ENCODE assay signal across 13 cellular contexts in the genomic region with DNA sequence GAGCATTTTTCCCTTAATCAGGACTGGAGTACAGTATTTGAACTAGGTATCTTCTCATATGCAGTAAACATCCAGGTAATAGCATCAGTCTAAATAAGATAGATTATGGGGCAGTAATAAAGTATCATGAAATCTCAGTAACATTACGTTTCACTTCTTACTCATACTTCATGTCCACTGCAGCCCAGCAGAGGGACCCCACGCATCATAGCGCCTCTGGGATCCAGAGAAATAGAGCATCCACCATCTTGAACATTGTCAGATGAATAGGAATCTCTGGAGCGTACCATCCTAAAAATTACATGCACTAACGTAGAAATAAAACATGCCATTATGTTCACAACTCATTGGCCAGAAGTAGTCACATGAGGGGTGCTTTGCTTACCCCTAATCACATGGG.
DNase-seq lines count a peak whose midpoint lies in the region; ATAC-seq and TF ChIP-seq lines count a peak whose summit lies in the region.
"Had no signal": no experiment of that assay in that cellular context is flagged by ENCODE, and none has a peak within 500 bp of the region (broad histone marks: within the 10 kb centered on the region; RNA-seq: fewer than 3 reads in every experiment).

No MANE protein-coding gene starts in this region.

- no peak overlapping the region for H3K27ac ChIP-seq in HEK293 (ENCODE audit: extremely low read depth, low read depth, low read length)
- no peak overlapping the region for H3K27ac ChIP-seq in Panc1 (ENCODE audit: low read length)
- no peak overlapping the region for H3K27ac ChIP-seq in hepatocyte
- H3K27ac ChIP-seq in CD8-positive, alpha-beta T cell (ENCODE audit: low read depth, low read length), result no peak overlapping the region

- CTCF ChIA-PET in HEK293 (lab: Yijun Ruan, JAX), result interaction anchor here (0.6 to 0.7 kb wide), 4 partner anchors 9 to 433 kb away, joined by 3 to 6 read pairs (median 4); no protein-coding TSS in a partner anchor
- CTCF ChIA-PET in Panc1 (lab: Charles Lee), result no interaction called here
- CTCF ChIA-PET in CD8-positive, alpha-beta T cell (lab: Charles Lee), result no interaction called here

- H3K9me3 ChIP-seq in HEK293 (ENCODE audit: control insufficient read depth, insufficient read depth, low read depth, low read length), result no peaks in the 10 kb centered on the region
- H3K9me3 ChIP-seq in Panc1 (ENCODE audit: control insufficient read depth, insufficient read depth, low read depth, low read length), result no peaks in the 10 kb centered on the region
- H3K9me3 ChIP-seq in hepatocyte (ENCODE audit: low read depth), result no peaks in the 10 kb centered on the region
- H3K9me3 ChIP-seq in CD8-positive, alpha-beta T cell (ENCODE audit: low read length), result no peaks in the 10 kb centered on the region

- H3K4me3 Mint-ChIP-seq in CD8-positive, alpha-beta T cell, result no peak overlapping the region
- H3K4me3 Mint-ChIP-seq: CD4-positive, alpha-beta T cell; natural killer cell treated with Interleukin-12 subunit alpha and Interleukin-12 subunit beta and Interleukin-15 and Interleukin-18, amount 100 ng/mL, for 72 hours; stimulated activated naive CD8-positive, alpha-beta T cell treated with anti-CD3 and anti-CD28 coated beads, Interleukin-15, amount 100 ng/mL, for 72 hours; T-helper 1 cell treated with Interleukin-12 subunit alpha and Interleukin-12 subunit beta and Interleukin-4 antibody, amounts not matched to agents 30 μg/mL and 1 μg/mL, for 36 hours had no signal

- no peaks in the 10 kb centered on the region for H3K79me2 ChIP-seq in hepatocyte

- H3K27me3 Mint-ChIP-seq in CD8-positive, alpha-beta T cell (ENCODE audit: low read depth), result no peaks in the 10 kb centered on the region
- H3K27me3 Mint-ChIP-seq: CD4-positive, alpha-beta T cell; natural killer cell treated with Interleukin-12 subunit alpha and Interleukin-12 subunit beta and Interleukin-15 and Interleukin-18, amount 100 ng/mL, for 72 hours; stimulated activated naive CD8-positive, alpha-beta T cell treated with anti-CD3 and anti-CD28 coated beads, Interleukin-15, amount 100 ng/mL, for 72 hours had no signal

- WGBS in hepatocyte (ENCODE audit: low lambda C conversion rate, missing lambda C conversion rate), result 69% methylated on average over 5 of the region's 5 CpGs

- POLR2A ChIA-PET in HEK293 (lab: Yijun Ruan, JAX), result no interaction called here
- POLR2A ChIA-PET in Panc1 (lab: Charles Lee), result no interaction called here
- POLR2A ChIA-PET in CD8-positive, alpha-beta T cell (lab: Charles Lee), result no interaction called here

- in situ Hi-C loops in ACHN (cut with HindIII; ENCODE audit: low pct_ligation_motif_present, low pct_unique_long_range_greater_than_20kb, low sequenced_read_pairs), result no loop called here
- in situ Hi-C loops in Panc1 (cut with HindIII; ENCODE audit: low pct_unique_long_range_greater_than_20kb, low sequenced_read_pairs), result no loop called here

- DNase-seq in ACHN (peak; percentile 6), Panc1 (ENCODE audit: low read depth, low spot score) (no peak), hepatocyte (ENCODE audit: low spot score) (no peak), GOT3 (lab: John Stamatoyannopoulos, UW) (no peak), cerebellum (ENCODE audit: low spot score) (no peak)
- DNase-seq in activated naive CD4-positive, alpha-beta T cell treated with anti-CD3 and anti-CD28 coated beads, Interleukin-2, amount 50 U/mL, for 16 hours, result no peak
- DNase-seq in CD8-positive, alpha-beta T cell, result no peak
- DNase-seq: CD4-positive, alpha-beta T cell; NCI-H510A; stimulated activated naive CD8-positive, alpha-beta T cell treated with anti-CD3 and anti-CD28 coated beads, Interleukin-15, amount 100 ng/mL, for 72 hours had no signal

- H4K20me1 ChIP-seq in hepatocyte (ENCODE audit: insufficient read depth, poor library complexity, severe bottlenecking), result no peaks in the 10 kb centered on the region

- H3K27me3 ChIP-seq in Panc1 (ENCODE audit: control insufficient read depth, insufficient read depth, low read length) (no peaks in the 10 kb centered on the region), hepatocyte (no peaks in the 10 kb centered on the region)
- no peaks in the 10 kb centered on the region for H3K27me3 ChIP-seq in CD8-positive, alpha-beta T cell (ENCODE audit: insufficient read depth, low read length)

- no peak overlapping the region for H2AFZ ChIP-seq in hepatocyte

- no peak overlapping the region for H3K27ac Mint-ChIP-seq in CD8-positive, alpha-beta T cell
- H3K27ac Mint-ChIP-seq: CD4-positive, alpha-beta T cell; natural killer cell treated with Interleukin-12 subunit alpha and Interleukin-12 subunit beta and Interleukin-15 and Interleukin-18, amount 100 ng/mL, for 72 hours; stimulated activated naive CD8-positive, alpha-beta T cell treated with anti-CD3 and anti-CD28 coated beads, Interleukin-15, amount 100 ng/mL, for 72 hours; T-helper 1 cell treated with Interleukin-12 subunit alpha and Interleukin-12 subunit beta and Interleukin-4 antibody, amounts not matched to agents 30 μg/mL and 1 μg/mL, for 36 hours had no signal

- no peaks in the 10 kb centered on the region for H3K36me3 ChIP-seq in HEK293 (ENCODE audit: control insufficient read depth in 2 of 2, insufficient read depth in 1 of 2, low read length in 2 of 2)
- no peaks in the 10 kb centered on the region for H3K36me3 ChIP-seq in Panc1 (ENCODE audit: control insufficient read depth, insufficient read depth, low read length)
- no peaks in the 10 kb centered on the region for H3K36me3 ChIP-seq in hepatocyte (replicated peaks; ENCODE audit: insufficient read depth, low read depth)
- H3K36me3 ChIP-seq in CD8-positive, alpha-beta T cell (ENCODE audit: insufficient read depth, low read length), result no peaks in the 10 kb centered on the region

- ATAC-seq in Panc1, result 0 out of 2 replicates have a peak, but pooled peaks have one; percentile 70
- no peak for ATAC-seq in CD8-positive, alpha-beta T cell
- ATAC-seq: natural killer cell treated with Interleukin-12 subunit alpha and Interleukin-12 subunit beta and Interleukin-15 and Interleukin-18, amount 100 ng/mL, for 72 hours; stimulated activated naive CD8-positive, alpha-beta T cell treated with anti-CD3 and anti-CD28 coated beads, Interleukin-15, amount 100 ng/mL, for 72 hours had no signal

- H3K4me3 ChIP-seq in HEK293 (ENCODE audit: low read depth, low read length) (no peak overlapping the region), Panc1 (ENCODE audit: low read depth in 2 of 2, low read length in 2 of 2) (no peak overlapping the region), hepatocyte (no peak overlapping the region)
- no peak overlapping the region for H3K4me3 ChIP-seq in CD8-positive, alpha-beta T cell (ENCODE audit: low read depth, low read length)

- H3K4me1 ChIP-seq in HEK293 (ENCODE audit: control insufficient read depth, insufficient read depth, low read length) (no peaks in the 10 kb centered on the region), Panc1 (ENCODE audit: control insufficient read depth, insufficient read depth, low read length) (no peaks in the 10 kb centered on the region), hepatocyte (ENCODE audit: insufficient read depth) (no peaks in the 10 kb centered on the region)
- H3K4me1 ChIP-seq in CD8-positive, alpha-beta T cell (ENCODE audit: insufficient read depth, low read length), result no peaks in the 10 kb centered on the region

- no peaks in the 10 kb centered on the region for H3K36me3 Mint-ChIP-seq in CD8-positive, alpha-beta T cell
- H3K36me3 Mint-ChIP-seq: natural killer cell treated with Interleukin-12 subunit alpha and Interleukin-12 subunit beta and Interleukin-15 and Interleukin-18, amount 100 ng/mL, for 72 hours had no signal

- intact Hi-C loops in Panc1 (cut with micrococcal nuclease; ENCODE audit: unreplicated experiment), result no loop called here
- intact Hi-C loops in CD8-positive, alpha-beta T cell (cut with DNase I, micrococcal nuclease), result no loop called here

- no peak overlapping the region for H3K4me2 ChIP-seq in hepatocyte

- no peaks in the 10 kb centered on the region for H3K9me3 Mint-ChIP-seq in CD8-positive, alpha-beta T cell
- H3K9me3 Mint-ChIP-seq: T-helper 1 cell treated with Interleukin-12 subunit alpha and Interleukin-12 subunit beta and Interleukin-4 antibody, amounts not matched to agents 30 μg/mL and 1 μg/mL, for 36 hours had no signal

- no peaks in the 10 kb centered on the region for H3K9me2 ChIP-seq in hepatocyte (replicated peaks; ENCODE audit: insufficient read depth)

- H3K4me1 Mint-ChIP-seq in CD8-positive, alpha-beta T cell (ENCODE audit: low read depth), result no peaks in the 10 kb centered on the region
- H3K4me1 Mint-ChIP-seq: stimulated activated naive CD8-positive, alpha-beta T cell treated with anti-CD3 and anti-CD28 coated beads, Interleukin-15, amount 100 ng/mL, for 72 hours had no signal

- BruUV-seq in Panc1 (replicated peaks; lab: Mats Ljungman, UMichigan), result no TSS peak

- TF ChIP-seq CTCF in HEK293 (tag by site-specific recombination; IDR thresholded peaks at IDR 0.05) (peak; percentile 37; the same call in 1 of the 2 replicates), Panc1 (IDR thresholded peaks at IDR 0.05) (peak; percentile 57), hepatocyte (IDR thresholded peaks at IDR 0.05; ENCODE audit: poor library complexity) (peak; percentile 35)
- TF ChIP-seq CTCF in CD8-positive, alpha-beta T cell (IDR thresholded peaks at IDR 0.05), result no peak

TF ChIP-seq in HEK293, 187 proteins besides CTCF, POLR2A, EP300 and RAD21 (continues in another document):
- TF ChIP-seq ZNF654 (tag by site-specific recombination; IDR thresholded peaks at IDR 0.05; ENCODE audit: low read depth), result peak; percentile 58
